In the genomic region with DNA sequence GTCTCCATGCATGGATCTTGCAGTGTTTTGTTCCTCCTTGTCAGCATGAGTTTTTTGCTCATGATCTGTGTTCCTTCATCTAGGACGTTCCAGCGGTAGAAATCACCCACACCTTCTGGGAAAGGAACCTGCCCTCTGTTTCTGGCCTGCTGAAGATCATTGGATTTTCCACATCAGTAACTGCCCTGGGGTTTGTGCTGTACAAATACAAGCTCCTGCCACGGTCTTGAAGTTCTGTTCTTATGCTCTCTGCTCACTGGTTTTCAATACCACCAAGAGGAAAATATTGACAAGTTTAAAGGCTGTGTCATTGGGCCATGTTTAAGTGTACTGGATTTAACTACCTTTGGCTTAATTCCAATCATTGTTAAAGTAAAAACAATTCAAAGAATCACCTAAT, we compare ENCODE assay signal across 26 cellular contexts.
"Had no signal": no experiment of that assay in that cellular context is flagged by ENCODE, and none has a peak within 500 bp of the region (broad histone marks: within the 10 kb centered on the region; RNA-seq: fewer than 3 reads in every experiment).

No MANE protein-coding gene starts in this region.

- H3K36me3 ChIP-seq: WERI-Rb-1 had no signal

- H3K4me1 Mint-ChIP-seq: activated CD4-positive, alpha-beta T cell treated with anti-CD3 and anti-CD28 coated beads for 36 hours; activated naive CD8-positive, alpha-beta T cell treated with anti-CD3 and anti-CD28 coated beads, Interleukin-2, amount 50 U/mL, for 24 hours; IgD-negative memory B cell had no signal

- DNase-seq: activated CD4-positive, alpha-beta T cell treated with anti-CD3 and anti-CD28 coated beads for 36 hours; activated CD8-positive, alpha-beta T cell treated with anti-CD3 and anti-CD28 coated beads for 36 hours; activated effector memory CD4-positive, alpha-beta T cell treated with anti-CD3 and anti-CD28 coated beads, Interleukin-2, amount 50 U/mL, for 16 hours; activated naive CD4-positive, alpha-beta T cell treated with Interleukin-2 at 50 U/mL for 16 hours; activated naive CD8-positive, alpha-beta T cell treated with anti-CD3 and anti-CD28 coated beads, Interleukin-2, amount 50 U/mL, for 24 hours; activated T-cell treated with anti-CD3 and anti-CD28 coated beads, Interleukin-2, amount 50 U/mL, for 24 hours; amygdala; KG1; MV-4-11; NCI-H1092 treated with DMSO at 0.1 percent for 48 hours; NCI-H1417 treated with DMSO at 0.1 percent for 48 hours; NCI-H1694; NCI-H2029 treated with DMSO at 0.1 percent for 48 hours; NCI-H345; NCI-H510A; NCI-H526 treated with DMSO at 0.1 percent for 48 hours; NK-92 treated with Interleukin-12 subunit alpha and Interleukin-12 subunit beta, amount 100 ng/mL, for 24 hours; OCI-M1; RPMI8226; T-helper 1 cell; WERI-Rb-1 had no signal

- H3K4me3 Mint-ChIP-seq: activated CD4-positive, alpha-beta T cell treated with anti-CD3 and anti-CD28 coated beads for 36 hours; activated CD8-positive, alpha-beta T cell treated with anti-CD3 and anti-CD28 coated beads for 36 hours; activated naive CD8-positive, alpha-beta T cell treated with anti-CD3 and anti-CD28 coated beads, Interleukin-2, amount 50 U/mL, for 24 hours; activated T-cell treated with anti-CD3 and anti-CD28 coated beads, Interleukin-2, amount 50 U/mL, for 24 hours; activated T-helper 1 cell treated with anti-CD3 and anti-CD28 coated beads, Interleukin-12 subunit alpha, Interleukin-12 subunit beta, Interleukin-2, Interleukin-4 antibody, amounts not matched to agents 30 ng/mL and 10 ng/mL and 1 ng/mL, durations not matched to agents 14 hours and 24 hours and 36 hours; brain; IgD-negative memory B cell had no signal

- H3K27ac ChIP-seq: SK-N-MC, WERI-Rb-1 had no signal

- H3K4me3 ChIP-seq: SK-N-MC had no signal

- H3K27me3 Mint-ChIP-seq: activated CD4-positive, alpha-beta T cell treated with anti-CD3 and anti-CD28 coated beads for 36 hours; activated CD8-positive, alpha-beta T cell treated with anti-CD3 and anti-CD28 coated beads for 36 hours; activated naive CD8-positive, alpha-beta T cell treated with anti-CD3 and anti-CD28 coated beads, Interleukin-2, amount 50 U/mL, for 24 hours; brain had no signal

- H3K36me3 Mint-ChIP-seq: activated naive CD4-positive, alpha-beta T cell treated with anti-CD3 and anti-CD28 coated beads, Interleukin-2, amount 50 U/mL, for 72 hours; IgD-negative memory B cell had no signal

- H3K27ac Mint-ChIP-seq: activated CD4-positive, alpha-beta T cell treated with anti-CD3 and anti-CD28 coated beads for 36 hours; activated CD8-positive, alpha-beta T cell treated with anti-CD3 and anti-CD28 coated beads for 36 hours; activated naive CD4-positive, alpha-beta T cell treated with anti-CD3 and anti-CD28 coated beads, Interleukin-2, amount 50 U/mL, for 72 hours; activated naive CD8-positive, alpha-beta T cell treated with anti-CD3 and anti-CD28 coated beads, Interleukin-2, amount 50 U/mL, for 24 hours; activated T-cell treated with anti-CD3 and anti-CD28 coated beads, Interleukin-2, amount 50 U/mL, for 24 hours; activated T-helper 1 cell treated with anti-CD3 and anti-CD28 coated beads, Interleukin-12 subunit alpha, Interleukin-12 subunit beta, Interleukin-2, Interleukin-4 antibody, amounts not matched to agents 30 ng/mL and 10 ng/mL and 1 ng/mL, durations not matched to agents 14 hours and 24 hours and 36 hours; brain; IgD-negative memory B cell had no signal

- H3K9me3 Mint-ChIP-seq: activated CD8-positive, alpha-beta T cell treated with anti-CD3 and anti-CD28 coated beads for 36 hours; activated naive CD4-positive, alpha-beta T cell treated with anti-CD3 and anti-CD28 coated beads, Interleukin-2, amount 50 U/mL, for 72 hours; activated naive CD8-positive, alpha-beta T cell treated with anti-CD3 and anti-CD28 coated beads, Interleukin-2, amount 50 U/mL, for 24 hours; activated T-cell treated with anti-CD3 and anti-CD28 coated beads, Interleukin-2, amount 50 U/mL, for 24 hours; activated T-helper 1 cell treated with anti-CD3 and anti-CD28 coated beads, Interleukin-12 subunit alpha, Interleukin-12 subunit beta, Interleukin-2, Interleukin-4 antibody, amounts not matched to agents 30 ng/mL and 10 ng/mL and 1 ng/mL, durations not matched to agents 14 hours and 24 hours and 36 hours; brain; IgD-negative memory B cell had no signal
